ENCODE assay signal across 1 cellular context in the genomic region with DNA sequence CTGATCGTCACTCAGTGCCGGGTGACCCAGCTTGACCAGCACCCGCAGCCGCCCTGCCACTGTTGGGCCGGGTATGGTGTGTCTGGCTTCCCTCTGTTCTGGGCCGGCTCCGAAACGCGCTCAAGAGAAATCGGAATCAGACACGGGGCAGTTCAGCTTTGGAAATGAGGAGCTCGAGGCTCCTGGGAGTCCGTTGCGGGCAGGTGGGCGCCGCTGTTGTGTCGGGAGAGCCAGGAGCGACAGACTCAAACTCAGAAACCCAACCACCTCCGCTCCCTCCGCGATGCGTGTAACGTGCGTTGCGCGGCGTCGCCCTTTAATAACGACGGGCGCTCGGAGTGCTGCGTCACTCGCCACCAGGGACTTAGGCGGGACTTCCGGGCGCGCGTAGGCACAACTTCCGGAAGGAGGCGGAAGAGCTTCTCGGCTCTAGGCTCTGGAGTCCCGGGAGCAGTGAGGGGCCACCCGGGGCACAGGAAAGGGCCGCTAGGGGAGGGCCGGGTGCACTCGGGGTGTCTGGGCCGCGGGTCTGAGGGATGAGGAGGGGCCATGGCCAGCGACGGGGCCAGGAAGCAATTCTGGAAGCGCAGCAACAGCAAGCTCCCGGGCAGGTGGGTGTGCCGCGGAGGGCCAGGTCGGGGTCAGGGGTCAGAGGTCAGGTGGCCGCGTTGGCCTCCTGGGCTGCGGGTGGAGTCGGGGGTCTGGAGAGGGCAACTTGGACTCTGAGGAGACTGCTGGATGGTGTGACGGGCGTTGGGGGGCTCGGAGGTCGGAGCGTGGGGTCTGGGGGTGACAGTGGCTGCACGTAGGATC.
TF ChIP-seq lines count a peak whose summit lies in the region.

A gene with protein sequence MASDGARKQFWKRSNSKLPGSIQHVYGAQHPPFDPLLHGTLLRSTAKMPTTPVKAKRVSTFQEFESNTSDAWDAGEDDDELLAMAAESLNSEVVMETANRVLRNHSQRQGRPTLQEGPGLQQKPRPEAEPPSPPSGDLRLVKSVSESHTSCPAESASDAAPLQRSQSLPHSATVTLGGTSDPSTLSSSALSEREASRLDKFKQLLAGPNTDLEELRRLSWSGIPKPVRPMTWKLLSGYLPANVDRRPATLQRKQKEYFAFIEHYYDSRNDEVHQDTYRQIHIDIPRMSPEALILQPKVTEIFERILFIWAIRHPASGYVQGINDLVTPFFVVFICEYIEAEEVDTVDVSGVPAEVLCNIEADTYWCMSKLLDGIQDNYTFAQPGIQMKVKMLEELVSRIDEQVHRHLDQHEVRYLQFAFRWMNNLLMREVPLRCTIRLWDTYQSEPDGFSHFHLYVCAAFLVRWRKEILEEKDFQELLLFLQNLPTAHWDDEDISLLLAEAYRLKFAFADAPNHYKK (plus strand): TSS at position 413 of the 813 bp plus-strand sequence. CDS start 137 bp downstream, at position 550.

TF ChIP-seq in HepG2, 621 proteins besides CTCF, POLR2A, EP300 and RAD21 (continued from another document and continues in another):
- TF ChIP-seq, protein P1, sequence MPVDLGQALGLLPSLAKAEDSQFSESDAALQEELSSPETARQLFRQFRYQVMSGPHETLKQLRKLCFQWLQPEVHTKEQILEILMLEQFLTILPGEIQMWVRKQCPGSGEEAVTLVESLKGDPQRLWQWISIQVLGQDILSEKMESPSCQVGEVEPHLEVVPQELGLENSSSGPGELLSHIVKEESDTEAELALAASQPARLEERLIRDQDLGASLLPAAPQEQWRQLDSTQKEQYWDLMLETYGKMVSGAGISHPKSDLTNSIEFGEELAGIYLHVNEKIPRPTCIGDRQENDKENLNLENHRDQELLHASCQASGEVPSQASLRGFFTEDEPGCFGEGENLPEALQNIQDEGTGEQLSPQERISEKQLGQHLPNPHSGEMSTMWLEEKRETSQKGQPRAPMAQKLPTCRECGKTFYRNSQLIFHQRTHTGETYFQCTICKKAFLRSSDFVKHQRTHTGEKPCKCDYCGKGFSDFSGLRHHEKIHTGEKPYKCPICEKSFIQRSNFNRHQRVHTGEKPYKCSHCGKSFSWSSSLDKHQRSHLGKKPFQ (CRISPR knock-in tag; IDR thresholded peaks at IDR 0.05; ENCODE audit: insufficient replicate concordance), result peak; percentile 46
- TF ChIP-seq SNRNP70 (IDR thresholded peaks at IDR 0.05; ENCODE audit: low read depth, low read length) (no peak), ZNF83 (CRISPR knock-in tag; IDR thresholded peaks at IDR 0.05; ENCODE audit: borderline replicate concordance) (no peak), SMARCE1 (IDR thresholded peaks at IDR 0.05; ENCODE audit: borderline replicate concordance) (no peak), ZNF75D (CRISPR knock-in tag; IDR thresholded peaks at IDR 0.05; ENCODE audit: borderline replicate concordance) (no peak), MBNL3 (CRISPR knock-in tag; conservative IDR thresholded peaks at IDR 0.05) (no peak), ZIK1 (CRISPR knock-in tag; IDR thresholded peaks at IDR 0.05; ENCODE audit: borderline replicate concordance, low read depth) (peak; percentile 48; the same call in 1 of the 2 replicates), MIER3 (CRISPR knock-in tag; IDR thresholded peaks at IDR 0.05; ENCODE audit: borderline replicate concordance) (peak; percentile 94; the same call in 1 of the 2 replicates), ZNF30 (CRISPR knock-in tag; IDR thresholded peaks at IDR 0.05) (peak; percentile 35; the same call in 1 of the 2 replicates), ZNF713 (CRISPR knock-in tag; IDR thresholded peaks at IDR 0.05) (no peak), ZNF230 (CRISPR knock-in tag; IDR thresholded peaks at IDR 0.05) (peak; percentile 61; the same call in 1 of the 2 replicates), MED13 (CRISPR knock-in tag; IDR thresholded peaks at IDR 0.05) (no peak), POGZ (CRISPR knock-in tag; IDR thresholded peaks at IDR 0.05) (peak; percentile 63), ZFP1 (CRISPR knock-in tag; IDR thresholded peaks at IDR 0.05) (0 out of 2 replicates have a peak, but pooled peaks have one; percentile 40), ZNF138 (CRISPR knock-in tag; IDR thresholded peaks at IDR 0.05; ENCODE audit: low read depth) (no peak), ZNF773 (CRISPR knock-in tag; IDR thresholded peaks at IDR 0.05; ENCODE audit: borderline replicate concordance) (0 out of 2 replicates have a peak, but pooled peaks have one; percentile 59), BRCA1 (CRISPR knock-in tag; IDR thresholded peaks at IDR 0.05) (no peak), ASH2L (IDR thresholded peaks at IDR 0.05; ENCODE audit: insufficient read length, low read depth, low read length) (peak; percentile 87), ZNF589 (CRISPR knock-in tag; conservative IDR thresholded peaks at IDR 0.05) (0 out of 2 replicates have a peak, but pooled peaks have one; percentile 61), ZNF629 (CRISPR knock-in tag; conservative IDR thresholded peaks at IDR 0.05) (peak; percentile 32; the same call in 1 of the 2 replicates), PCBP1 (IDR thresholded peaks at IDR 0.05; ENCODE audit: borderline replicate concordance, low read depth, low read length) (peak; percentile 91), FOXC1 (CRISPR knock-in tag; IDR thresholded peaks at IDR 0.05; ENCODE audit: borderline replicate concordance) (peak; percentile 96), REXO4 (CRISPR knock-in tag; IDR thresholded peaks at IDR 0.05; ENCODE audit: borderline replicate concordance) (no peak), MTA3 (CRISPR knock-in tag; IDR thresholded peaks at IDR 0.05) (no peak)
- TF ChIP-seq, protein P2, sequence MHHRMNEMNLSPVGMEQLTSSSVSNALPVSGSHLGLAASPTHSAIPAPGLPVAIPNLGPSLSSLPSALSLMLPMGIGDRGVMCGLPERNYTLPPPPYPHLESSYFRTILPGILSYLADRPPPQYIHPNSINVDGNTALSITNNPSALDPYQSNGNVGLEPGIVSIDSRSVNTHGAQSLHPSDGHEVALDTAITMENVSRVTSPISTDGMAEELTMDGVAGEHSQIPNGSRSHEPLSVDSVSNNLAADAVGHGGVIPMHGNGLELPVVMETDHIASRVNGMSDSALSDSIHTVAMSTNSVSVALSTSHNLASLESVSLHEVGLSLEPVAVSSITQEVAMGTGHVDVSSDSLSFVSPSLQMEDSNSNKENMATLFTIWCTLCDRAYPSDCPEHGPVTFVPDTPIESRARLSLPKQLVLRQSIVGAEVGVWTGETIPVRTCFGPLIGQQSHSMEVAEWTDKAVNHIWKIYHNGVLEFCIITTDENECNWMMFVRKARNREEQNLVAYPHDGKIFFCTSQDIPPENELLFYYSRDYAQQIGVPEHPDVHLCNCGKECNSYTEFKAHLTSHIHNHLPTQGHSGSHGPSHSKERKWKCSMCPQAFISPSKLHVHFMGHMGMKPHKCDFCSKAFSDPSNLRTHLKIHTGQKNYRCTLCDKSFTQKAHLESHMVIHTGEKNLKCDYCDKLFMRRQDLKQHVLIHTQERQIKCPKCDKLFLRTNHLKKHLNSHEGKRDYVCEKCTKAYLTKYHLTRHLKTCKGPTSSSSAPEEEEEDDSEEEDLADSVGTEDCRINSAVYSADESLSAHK (CRISPR knock-in tag; IDR thresholded peaks at IDR 0.05; ENCODE audit: borderline replicate concordance), result no peak; the same call in 1 of the 2 replicates
- TF ChIP-seq, protein P3, sequence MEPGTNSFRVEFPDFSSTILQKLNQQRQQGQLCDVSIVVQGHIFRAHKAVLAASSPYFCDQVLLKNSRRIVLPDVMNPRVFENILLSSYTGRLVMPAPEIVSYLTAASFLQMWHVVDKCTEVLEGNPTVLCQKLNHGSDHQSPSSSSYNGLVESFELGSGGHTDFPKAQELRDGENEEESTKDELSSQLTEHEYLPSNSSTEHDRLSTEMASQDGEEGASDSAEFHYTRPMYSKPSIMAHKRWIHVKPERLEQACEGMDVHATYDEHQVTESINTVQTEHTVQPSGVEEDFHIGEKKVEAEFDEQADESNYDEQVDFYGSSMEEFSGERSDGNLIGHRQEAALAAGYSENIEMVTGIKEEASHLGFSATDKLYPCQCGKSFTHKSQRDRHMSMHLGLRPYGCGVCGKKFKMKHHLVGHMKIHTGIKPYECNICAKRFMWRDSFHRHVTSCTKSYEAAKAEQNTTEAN (CRISPR knock-in tag; conservative IDR thresholded peaks at IDR 0.05), result no peak
- TF ChIP-seq, protein P4, sequence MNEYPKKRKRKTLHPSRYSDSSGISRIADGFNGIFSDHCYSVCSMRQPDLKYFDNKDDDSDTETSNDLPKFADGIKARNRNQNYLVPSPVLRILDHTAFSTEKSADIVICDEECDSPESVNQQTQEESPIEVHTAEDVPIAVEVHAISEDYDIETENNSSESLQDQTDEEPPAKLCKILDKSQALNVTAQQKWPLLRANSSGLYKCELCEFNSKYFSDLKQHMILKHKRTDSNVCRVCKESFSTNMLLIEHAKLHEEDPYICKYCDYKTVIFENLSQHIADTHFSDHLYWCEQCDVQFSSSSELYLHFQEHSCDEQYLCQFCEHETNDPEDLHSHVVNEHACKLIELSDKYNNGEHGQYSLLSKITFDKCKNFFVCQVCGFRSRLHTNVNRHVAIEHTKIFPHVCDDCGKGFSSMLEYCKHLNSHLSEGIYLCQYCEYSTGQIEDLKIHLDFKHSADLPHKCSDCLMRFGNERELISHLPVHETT (CRISPR knock-in tag; conservative IDR thresholded peaks at IDR 0.05), result peak; percentile 87
- TF ChIP-seq, protein P5, sequence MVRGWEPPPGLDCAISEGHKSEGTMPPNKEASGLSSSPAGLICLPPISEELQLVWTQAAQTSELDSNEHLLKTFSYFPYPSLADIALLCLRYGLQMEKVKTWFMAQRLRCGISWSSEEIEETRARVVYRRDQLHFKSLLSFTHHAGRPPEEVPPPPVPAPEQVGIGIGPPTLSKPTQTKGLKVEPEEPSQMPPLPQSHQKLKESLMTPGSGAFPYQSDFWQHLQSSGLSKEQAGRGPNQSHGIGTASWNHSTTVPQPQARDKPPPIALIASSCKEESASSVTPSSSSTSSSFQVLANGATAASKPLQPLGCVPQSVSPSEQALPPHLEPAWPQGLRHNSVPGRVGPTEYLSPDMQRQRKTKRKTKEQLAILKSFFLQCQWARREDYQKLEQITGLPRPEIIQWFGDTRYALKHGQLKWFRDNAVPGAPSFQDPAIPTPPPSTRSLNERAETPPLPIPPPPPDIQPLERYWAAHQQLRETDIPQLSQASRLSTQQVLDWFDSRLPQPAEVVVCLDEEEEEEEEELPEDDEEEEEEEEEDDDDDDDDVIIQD (CRISPR knock-in tag; IDR thresholded peaks at IDR 0.05; ENCODE audit: low read depth), result peak; percentile 58
- TF ChIP-seq, protein P6, sequence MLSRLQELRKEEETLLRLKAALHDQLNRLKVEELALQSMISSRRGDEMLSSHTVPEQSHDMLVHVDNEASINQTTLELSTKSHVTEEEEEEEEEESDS (CRISPR knock-in tag; IDR thresholded peaks at IDR 0.05; ENCODE audit: borderline replicate concordance), result no peak
- TF ChIP-seq, protein P7, sequence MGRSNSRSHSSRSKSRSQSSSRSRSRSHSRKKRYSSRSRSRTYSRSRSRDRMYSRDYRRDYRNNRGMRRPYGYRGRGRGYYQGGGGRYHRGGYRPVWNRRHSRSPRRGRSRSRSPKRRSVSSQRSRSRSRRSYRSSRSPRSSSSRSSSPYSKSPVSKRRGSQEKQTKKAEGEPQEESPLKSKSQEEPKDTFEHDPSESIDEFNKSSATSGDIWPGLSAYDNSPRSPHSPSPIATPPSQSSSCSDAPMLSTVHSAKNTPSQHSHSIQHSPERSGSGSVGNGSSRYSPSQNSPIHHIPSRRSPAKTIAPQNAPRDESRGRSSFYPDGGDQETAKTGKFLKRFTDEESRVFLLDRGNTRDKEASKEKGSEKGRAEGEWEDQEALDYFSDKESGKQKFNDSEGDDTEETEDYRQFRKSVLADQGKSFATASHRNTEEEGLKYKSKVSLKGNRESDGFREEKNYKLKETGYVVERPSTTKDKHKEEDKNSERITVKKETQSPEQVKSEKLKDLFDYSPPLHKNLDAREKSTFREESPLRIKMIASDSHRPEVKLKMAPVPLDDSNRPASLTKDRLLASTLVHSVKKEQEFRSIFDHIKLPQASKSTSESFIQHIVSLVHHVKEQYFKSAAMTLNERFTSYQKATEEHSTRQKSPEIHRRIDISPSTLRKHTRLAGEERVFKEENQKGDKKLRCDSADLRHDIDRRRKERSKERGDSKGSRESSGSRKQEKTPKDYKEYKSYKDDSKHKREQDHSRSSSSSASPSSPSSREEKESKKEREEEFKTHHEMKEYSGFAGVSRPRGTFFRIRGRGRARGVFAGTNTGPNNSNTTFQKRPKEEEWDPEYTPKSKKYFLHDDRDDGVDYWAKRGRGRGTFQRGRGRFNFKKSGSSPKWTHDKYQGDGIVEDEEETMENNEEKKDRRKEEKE (IDR thresholded peaks at IDR 0.05), result no peak
- TF ChIP-seq, protein P8, sequence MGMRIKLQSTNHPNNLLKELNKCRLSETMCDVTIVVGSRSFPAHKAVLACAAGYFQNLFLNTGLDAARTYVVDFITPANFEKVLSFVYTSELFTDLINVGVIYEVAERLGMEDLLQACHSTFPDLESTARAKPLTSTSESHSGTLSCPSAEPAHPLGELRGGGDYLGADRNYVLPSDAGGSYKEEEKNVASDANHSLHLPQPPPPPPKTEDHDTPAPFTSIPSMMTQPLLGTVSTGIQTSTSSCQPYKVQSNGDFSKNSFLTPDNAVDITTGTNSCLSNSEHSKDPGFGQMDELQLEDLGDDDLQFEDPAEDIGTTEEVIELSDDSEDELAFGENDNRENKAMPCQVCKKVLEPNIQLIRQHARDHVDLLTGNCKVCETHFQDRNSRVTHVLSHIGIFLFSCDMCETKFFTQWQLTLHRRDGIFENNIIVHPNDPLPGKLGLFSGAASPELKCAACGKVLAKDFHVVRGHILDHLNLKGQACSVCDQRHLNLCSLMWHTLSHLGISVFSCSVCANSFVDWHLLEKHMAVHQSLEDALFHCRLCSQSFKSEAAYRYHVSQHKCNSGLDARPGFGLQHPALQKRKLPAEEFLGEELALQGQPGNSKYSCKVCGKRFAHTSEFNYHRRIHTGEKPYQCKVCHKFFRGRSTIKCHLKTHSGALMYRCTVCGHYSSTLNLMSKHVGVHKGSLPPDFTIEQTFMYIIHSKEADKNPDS (CRISPR knock-in tag; IDR thresholded peaks at IDR 0.05), result no peak
- TF ChIP-seq, protein P9, sequence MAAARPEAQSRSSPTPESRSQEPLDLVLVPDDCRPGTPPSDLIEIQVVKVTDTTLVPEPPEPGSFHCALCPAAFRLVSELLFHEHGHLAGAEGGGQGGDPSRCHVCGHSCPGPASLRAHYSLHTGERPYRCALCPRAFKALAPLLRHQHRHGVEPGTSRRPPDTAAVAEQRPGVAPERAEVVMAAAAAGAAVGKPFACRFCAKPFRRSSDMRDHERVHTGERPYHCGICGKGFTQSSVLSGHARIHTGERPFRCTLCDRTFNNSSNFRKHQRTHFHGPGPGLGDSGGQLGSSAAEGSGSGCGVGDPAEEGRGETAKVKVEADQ (CRISPR knock-in tag; IDR thresholded peaks at IDR 0.05; ENCODE audit: borderline replicate concordance), result peak; percentile 79; the same call in 1 of the 2 replicates
- TF ChIP-seq, protein P10, sequence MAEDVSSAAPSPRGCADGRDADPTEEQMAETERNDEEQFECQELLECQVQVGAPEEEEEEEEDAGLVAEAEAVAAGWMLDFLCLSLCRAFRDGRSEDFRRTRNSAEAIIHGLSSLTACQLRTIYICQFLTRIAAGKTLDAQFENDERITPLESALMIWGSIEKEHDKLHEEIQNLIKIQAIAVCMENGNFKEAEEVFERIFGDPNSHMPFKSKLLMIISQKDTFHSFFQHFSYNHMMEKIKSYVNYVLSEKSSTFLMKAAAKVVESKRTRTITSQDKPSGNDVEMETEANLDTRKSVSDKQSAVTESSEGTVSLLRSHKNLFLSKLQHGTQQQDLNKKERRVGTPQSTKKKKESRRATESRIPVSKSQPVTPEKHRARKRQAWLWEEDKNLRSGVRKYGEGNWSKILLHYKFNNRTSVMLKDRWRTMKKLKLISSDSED (CRISPR knock-in tag; IDR thresholded peaks at IDR 0.05), result no peak
